Comparison of ENCODE assay signal across 8 cellular contexts in genomic region chr15:23565395-23566069, GRCh38. TPM values are rescaled to one million over a fixed set of nuclear protein-coding genes. Genes with fewer than 3 reads are reported as not detected.
A peak's percentile ranks its signal among the peaks of the same experiment; 100 is the strongest.
DNase-seq lines count a peak whose midpoint lies in the region; ATAC-seq and TF ChIP-seq lines count a peak whose summit lies in the region.

Gene MKRN3 (plus strand): TSS chr15:23565674. CDS start chr15:23565783, 109 bp downstream.

- TF ChIP-seq POLR2A in esophagus muscularis mucosa (IDR thresholded peaks at IDR 0.05; ENCODE audit: low read depth), result no peak

- H3K4me3 ChIP-seq in esophagus muscularis mucosa (peak within 1 kb of the TSS; percentile 34 to 51 (median 44)), rectal smooth muscle tissue (ENCODE audit: low read length) (peak within 1 kb of the TSS; percentile 7)

- H3K4me1 ChIP-seq in esophagus muscularis mucosa, result no peaks in the 10 kb centered on the region
- H3K4me1 ChIP-seq in rectal smooth muscle tissue (ENCODE audit: control insufficient read depth, insufficient read depth, low read length), result no peaks in the 10 kb centered on the region

- H3K27me3 Mint-ChIP-seq in activated CD4-positive, alpha-beta memory T cell treated with anti-CD3 and anti-CD28 coated beads for 36 hours, result peaks cover 2% of the 10 kb centered on the region

- H3K27ac Mint-ChIP-seq in activated CD4-positive, alpha-beta memory T cell treated with anti-CD3 and anti-CD28 coated beads for 36 hours, result peak within 1 kb of the TSS; percentile 87

- no peaks in the 10 kb centered on the region for H3K36me3 Mint-ChIP-seq in activated CD4-positive, alpha-beta memory T cell treated with anti-CD3 and anti-CD28 coated beads for 36 hours

- peak; percentile 74 for DNase-seq in EL
- DNase-seq in NCI-H2029 treated with DMSO at 0.1 percent for 48 hours (lab: John Stamatoyannopoulos, UW), result peak; percentile 26
- peak; percentile 74 for DNase-seq in activated CD4-positive, alpha-beta memory T cell treated with anti-CD3 and anti-CD28 coated beads for 36 hours
- no peak for DNase-seq in esophagus muscularis mucosa (ENCODE audit: extremely low spot score)
- DNase-seq in HCEC 1CT, result no peak

- H3K27me3 ChIP-seq in esophagus muscularis mucosa (peaks cover 0 to 19% (median 0%) of the 10 kb centered on the region in 4 donors), rectal smooth muscle tissue (ENCODE audit: control insufficient read depth, insufficient read depth, low read length) (no peaks in the 10 kb centered on the region)

- ATAC-seq in HG03571 (IDR thresholded peaks at IDR 0.05; ENCODE audit: unreplicated experiment) (no peak), HG02588 (IDR thresholded peaks at IDR 0.05; ENCODE audit: unreplicated experiment) (no peak)

- H3K9ac ChIP-seq in rectal smooth muscle tissue (ENCODE audit: low read length), result no peak within 1 kb of the TSS

- H3K36me3 ChIP-seq in esophagus muscularis mucosa (no peaks in the 10 kb centered on the region), rectal smooth muscle tissue (ENCODE audit: control insufficient read depth, insufficient read depth, low read length) (no peaks in the 10 kb centered on the region)

- peaks cover 4% of the 10 kb centered on the region for H3K9me3 Mint-ChIP-seq in activated CD4-positive, alpha-beta memory T cell treated with anti-CD3 and anti-CD28 coated beads for 36 hours

- POLR2A ChIA-PET in activated CD4-positive, alpha-beta memory T cell treated with anti-CD3 and anti-CD28 coated beads for 36 hours (lab: Charles Lee), result interaction anchor here (1.0 kb wide), 1 partner anchor 526 kb away, joined by 3 read pairs; the partner anchor contains the start of gene TUBGCP5

- peaks cover 0 to 7% (median 1%) of the 10 kb centered on the region in 4 donors for H3K9me3 ChIP-seq in esophagus muscularis mucosa

- TF ChIP-seq CTCF in esophagus muscularis mucosa (IDR thresholded peaks at IDR 0.05), result no peak

- TF ChIP-seq EP300 in esophagus muscularis mucosa (IDR thresholded peaks at IDR 0.05), result no peak

- peak within 1 kb of the TSS; percentile 78 for H3K4me3 Mint-ChIP-seq in activated CD4-positive, alpha-beta memory T cell treated with anti-CD3 and anti-CD28 coated beads for 36 hours

- H3K4me1 Mint-ChIP-seq in activated CD4-positive, alpha-beta memory T cell treated with anti-CD3 and anti-CD28 coated beads for 36 hours (ENCODE audit: low read depth), result peaks cover 3% of the 10 kb centered on the region

- WGBS in esophagus muscularis mucosa, result 87% methylated on average over 19 of the region's 27 CpGs

- peak within 1 kb of the TSS in 1 of 4 donors; percentile 10 for H3K27ac ChIP-seq in esophagus muscularis mucosa (replicated peaks in 1 of 4)
- no peak within 1 kb of the TSS for H3K27ac ChIP-seq in rectal smooth muscle tissue (ENCODE audit: low read depth, low read length)

- CTCF ChIA-PET in activated CD4-positive, alpha-beta memory T cell treated with anti-CD3 and anti-CD28 coated beads for 36 hours (lab: Charles Lee), result no interaction called here

- intact Hi-C loops in activated CD4-positive, alpha-beta memory T cell treated with anti-CD3 and anti-CD28 coated beads for 36 hours (cut with micrococcal nuclease), result no loop called here
- intact Hi-C loops in esophagus muscularis mucosa (cut with DNase I), result no loop called here

RNA-seq across cellular contexts. Expression of gene MKRN3, which starts in this region (rescaled TPM):
- total RNA-seq in activated CD4-positive, alpha-beta memory T cell treated with anti-CD3 and anti-CD28 coated beads for 36 hours, result 1 to 10 TPM; 3.3 to 3.8 TPM
- total RNA-seq in esophagus muscularis mucosa, result under 1 TPM in 3 of 4 donors, not detected in 1; 0.42 to 0.65 (median 0.46) TPM

Comparison
In these comparisons a context has a peak if more than half of its experiments do, and no peak if none do; other contexts are left out.
1. DNase-seq: peak in EL (single experiment), NCI-H2029 treated with DMSO at 0.1 percent for 48 hours (single experiment) and activated CD4-positive, alpha-beta memory T cell treated with anti-CD3 and anti-CD28 coated beads for 36 hours (single experiment); none in esophagus muscularis mucosa (single experiment) and HCEC 1CT (single experiment).